8 cellular contexts compared by ENCODE assay signal in genomic region chr17:40122944-40123810, GRCh38. TPM values are rescaled to one million over a fixed set of nuclear protein-coding genes. Genes with fewer than 3 reads are reported as not detected.
DNase-seq lines count a peak whose midpoint lies in the region; ATAC-seq, FAIRE-seq and TF ChIP-seq lines count a peak whose summit lies in the region.

No MANE protein-coding gene starts in this region.

- H2AFZ ChIP-seq in ACC112 (ENCODE audit: low read length, unreplicated experiment): no peak overlapping the region

- FAIRE-seq in GM12892 (lab: Jason Lieb, UNC): peak; percentile 79

- H3K36me3 ChIP-seq in ACC112 (ENCODE audit: insufficient read depth, low read length) (peaks cover 10% of the 10 kb centered on the region), right atrium auricular region (peaks cover 23% of the 10 kb centered on the region), psoas muscle (ENCODE audit: insufficient read depth in 1 of 2, low read depth in 1 of 2) (peaks cover 0 to 35% of the 10 kb centered on the region in 2 donors)

- H3K27ac ChIP-seq in ACC112 (ENCODE audit: low read depth, low read length) (peak overlapping the region; percentile 54), angular gyrus (ENCODE audit: low read depth, low read length) (peak overlapping the region; percentile 92), right atrium auricular region (peak overlapping the region; percentile 97 to 99), psoas muscle (peak overlapping the region; percentile 98)

- H3K4me1 ChIP-seq in ACC112 (ENCODE audit: control insufficient read depth, insufficient read depth, low read length, unreplicated experiment) (peaks cover 12% of the 10 kb centered on the region), right atrium auricular region (peaks cover 0 to 34% of the 10 kb centered on the region in 2 donors), psoas muscle (peaks cover 20% of the 10 kb centered on the region)

- DNase-seq in GM12892 (ENCODE audit: insufficient read length): peak; percentile 49
- DNase-seq in right atrium auricular region (ENCODE audit: low spot score): no peak
- peak in 1 of 2 donors; percentile 66 for DNase-seq in psoas muscle
- no peak for DNase-seq in inferior parietal cortex (ENCODE audit: extremely low spot score)

- no peaks in the 10 kb centered on the region for H3K9me3 Mint-ChIP-seq in IgD-negative memory B cell

- no peaks in the 10 kb centered on the region for H3K27me3 Mint-ChIP-seq in IgD-negative memory B cell

- H3K9me3 ChIP-seq in right atrium auricular region (no peaks in the 10 kb centered on the region), psoas muscle (no peaks in the 10 kb centered on the region)

- TF ChIP-seq CTCF in right atrium auricular region (IDR thresholded peaks at IDR 0.05): peak in 1 of 2 donors; percentile 1
- TF ChIP-seq CTCF in psoas muscle (IDR thresholded peaks at IDR 0.05): no peak

- H3K27me3 ChIP-seq in ACC112 (ENCODE audit: insufficient read depth, low read length): no peaks in the 10 kb centered on the region
- no peaks in the 10 kb centered on the region for H3K27me3 ChIP-seq in right atrium auricular region
- H3K27me3 ChIP-seq in psoas muscle (ENCODE audit: insufficient read depth in 3 of 3, low read length in 2 of 3): no peaks in the 10 kb centered on the region

- peak overlapping the region; percentile 78 to 100 (median 98) for H3K4me3 Mint-ChIP-seq in IgD-negative memory B cell

- peaks cover 22 to 23% (median 23%) of the 10 kb centered on the region in 3 donors for H3K4me1 Mint-ChIP-seq in IgD-negative memory B cell

- intact Hi-C loops in psoas muscle (cut with DNase I): loop anchor here in 1 of 2 donors (2.0 kb wide), 1 partner anchor 18 kb away; the partner anchor contains the start of gene CASC3

- H3K4me3 ChIP-seq in ACC112 (ENCODE audit: low read depth, low read length) (peak overlapping the region; percentile 86), right atrium auricular region (peak overlapping the region; percentile 95 to 100), psoas muscle (peak overlapping the region; percentile 100)

- WGBS in psoas muscle, 3 donors: 0 to 1% (median 1%) methylated on average over 41 to 48 of the region's 48 CpGs

- ATAC-seq in psoas muscle: peak; percentile 36 to 49 (median 37)

- peak overlapping the region; percentile 67 to 90 (median 76) for H3K27ac Mint-ChIP-seq in IgD-negative memory B cell

- H3K36me3 Mint-ChIP-seq in IgD-negative memory B cell: peaks cover 2% of the 10 kb centered on the region

- TF ChIP-seq POLR2A in GM12892 (IDR thresholded peaks at IDR 0.05; ENCODE audit: low read depth, low read length) (peak; percentile 37), Raji (IDR thresholded peaks at IDR 0.05; ENCODE audit: insufficient read depth, low read depth, low read length) (peak; percentile 38; the same call in 1 of the 2 replicates)

- peaks cover 73% of the 10 kb centered on the region for H3K79me2 ChIP-seq in ACC112 (ENCODE audit: control insufficient read depth, insufficient read depth, low read length, unreplicated experiment)

RNA-seq across cellular contexts. Expression of gene MSL1, which starts 1.4 kb away (rescaled TPM):
- polyA plus RNA-seq in GM12892 (2012; ENCODE audit: missing spikeins): 57.4 TPM
- polyA plus RNA-seq in IgD-negative memory B cell: 10.1 TPM
- 10 to 100 TPM; 42.2 to 52.5 TPM for total RNA-seq in right atrium auricular region
- 10 to 100 TPM; 63.3 to 75.6 (median 69.0) TPM for total RNA-seq in psoas muscle
- polyA plus RNA-seq in psoas muscle: 10 to 100 TPM; 48.6 to 84.7 (median 56.4) TPM

RNA-seq across cellular contexts. Expression of gene CASC3, which starts 17.2 kb away (rescaled TPM):
- polyA plus RNA-seq in GM12892 (2012; ENCODE audit: missing spikeins): 49.2 TPM
- polyA plus RNA-seq in IgD-negative memory B cell: 49.9 TPM
- total RNA-seq in right atrium auricular region: 10 to 100 TPM; 26.0 to 35.5 TPM
- 10 to 100 TPM; 43.9 to 76.7 (median 57.1) TPM for total RNA-seq in psoas muscle
- polyA plus RNA-seq in psoas muscle: 10 to 100 TPM; 34.5 to 53.6 (median 38.6) TPM

RNA-seq across cellular contexts. Expression of gene NR1D1, which starts 22.8 kb away (rescaled TPM):
- 1.2 TPM for polyA plus RNA-seq in GM12892 (2012; ENCODE audit: missing spikeins)
- polyA plus RNA-seq in IgD-negative memory B cell (3.6 TPM), psoas muscle (10 to 100 TPM; 21.4 to 41.6 (median 24.4) TPM)
- total RNA-seq in right atrium auricular region (1 to 10 TPM; 8.3 to 9.9 TPM), psoas muscle (10 to 100 TPM; 29.4 to 88.7 (median 51.0) TPM)

RNA-seq across cellular contexts. Expression of gene RAPGEFL1, which starts 54.1 kb away (rescaled TPM):
- 4.1 TPM for polyA plus RNA-seq in GM12892 (2012; ENCODE audit: missing spikeins)
- polyA plus RNA-seq in IgD-negative memory B cell (0.69 TPM), psoas muscle (1 to 10 TPM; 1.7 to 4.2 (median 3.5) TPM)
- total RNA-seq in right atrium auricular region (1 to 10 TPM; 1.6 to 2.9 TPM), psoas muscle (1 to 10 TPM; 2.8 to 5.7 (median 3.9) TPM)
